In the genomic region with DNA sequence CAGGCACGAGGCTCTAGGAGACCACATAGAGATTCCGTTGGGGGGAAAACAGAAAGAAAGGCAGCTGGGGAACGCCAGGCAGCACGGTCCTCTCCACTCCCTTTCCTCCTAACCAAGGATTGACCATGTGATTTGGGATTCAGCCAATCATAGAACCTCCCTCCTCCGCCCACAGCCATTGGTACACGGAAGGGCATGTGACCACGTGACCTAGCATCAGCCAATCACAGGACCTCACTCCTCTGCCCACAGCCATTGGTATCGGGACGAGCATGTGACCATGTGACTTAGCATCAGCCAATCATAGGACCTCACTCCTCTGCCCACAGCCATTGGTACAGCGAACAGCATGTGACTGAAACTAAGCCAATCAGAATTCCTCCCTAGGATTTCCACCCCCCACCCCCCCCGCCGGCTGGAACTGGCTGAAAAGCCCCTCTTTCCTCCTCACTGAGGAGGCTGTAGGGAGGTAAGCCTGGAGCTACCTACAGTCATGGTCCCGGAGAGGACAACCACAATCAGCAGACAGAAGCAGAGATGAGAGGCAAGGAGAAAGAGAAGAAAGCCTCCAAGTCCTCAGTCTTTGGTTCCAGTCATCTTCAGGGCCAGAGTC, we compare ENCODE assay signal across 23 cellular contexts. TPM values are rescaled to one million over a fixed set of nuclear protein-coding genes. Genes with fewer than 3 reads are reported as not detected.
DNase-seq lines count a peak whose midpoint lies in the region; ATAC-seq, FAIRE-seq and TF ChIP-seq lines count a peak whose summit lies in the region.
"Had no signal": no experiment of that assay in that cellular context is flagged by ENCODE, and none has a peak within 500 bp of the region (broad histone marks: within the 10 kb centered on the region; RNA-seq: fewer than 3 reads in every experiment).

No MANE protein-coding gene starts in this region.

- H3K27ac ChIP-seq in GM23248 (no peak overlapping the region), IMR-90 (ENCODE audit: insufficient read depth, low read length) (no peak overlapping the region), K562 (ENCODE audit: extremely low read depth, low read depth, low read length) (no peak overlapping the region), mesendoderm (ENCODE audit: low read depth, low read length) (no peak overlapping the region)
- H3K27ac ChIP-seq: breast epithelium, sigmoid colon, upper lobe of left lung had no signal

- H3K23ac ChIP-seq in IMR-90 (ENCODE audit: low read depth, low read length) (no peak overlapping the region), mesendoderm (ENCODE audit: low read length) (no peak overlapping the region)

- H2BK15ac ChIP-seq in IMR-90 (ENCODE audit: low read depth, low read length) (no peak overlapping the region), mesendoderm (replicated peaks; ENCODE audit: low read depth) (no peak overlapping the region)

- no peak overlapping the region for H3K14ac ChIP-seq in IMR-90 (replicated peaks; ENCODE audit: low read depth, low read length)

- H3K27me3 Mint-ChIP-seq in glutamatergic neuron (ENCODE audit: unreplicated experiment), result peaks cover 3% of the 10 kb centered on the region
- H3K27me3 Mint-ChIP-seq in activated CD8-positive, alpha-beta T cell treated with anti-CD3 and anti-CD28 coated beads, Interleukin-2, amount 10 ng/mL, durations not matched to agents 7 days and 5 days (ENCODE audit: low read depth), result peaks cover 3% of the 10 kb centered on the region

- H3K9me1 ChIP-seq in IMR-90 (ENCODE audit: insufficient read depth, low read length), result peaks cover 11% of the 10 kb centered on the region; the same call in 1 of the 2 replicates
- no peaks in the 10 kb centered on the region for H3K9me1 ChIP-seq in K562 (ENCODE audit: control insufficient read depth, insufficient read depth, low read length)

- no peak for TF ChIP-seq POLR2A in IMR-90 (IDR thresholded peaks at IDR 0.05; ENCODE audit: low read depth, low read length)
- TF ChIP-seq POLR2A in K562 (conservative IDR thresholded peaks at IDR 0.05), result no peak

- H4K91ac ChIP-seq in IMR-90 (ENCODE audit: insufficient read depth, low read depth, low read length), result no peak overlapping the region

- CTCF ChIA-PET in IMR-90 (lab: Yijun Ruan, JAX), result no interaction called here
- CTCF ChIA-PET in K562 (lab: Yijun Ruan, JAX; ENCODE audit: low intra/inter-chr PET ratio), result no interaction called here
- CTCF ChIA-PET in activated CD8-positive, alpha-beta T cell treated with anti-CD3 and anti-CD28 coated beads, Interleukin-2, amount 10 ng/mL, durations not matched to agents 7 days and 5 days (lab: Charles Lee), result no interaction called here

- H2BK120ac ChIP-seq in IMR-90 (ENCODE audit: low read depth, low read length) (no peak overlapping the region; the same call in 1 of the 2 replicates), mesendoderm (ENCODE audit: low read depth, low read length) (no peak overlapping the region)

- H3K9me2 ChIP-seq in GM23248 (ENCODE audit: insufficient read depth), result no peaks in the 10 kb centered on the region

- H3K18ac ChIP-seq in IMR-90 (ENCODE audit: low read depth, low read length) (no peak overlapping the region), mesendoderm (ENCODE audit: low read length) (no peak overlapping the region)

- H2BK5ac ChIP-seq in IMR-90 (ENCODE audit: low read depth, low read length, poor library complexity, severe bottlenecking), result no peak overlapping the region
- no peak overlapping the region for H2BK5ac ChIP-seq in mesendoderm (ENCODE audit: low read length)

- POLR2A ChIA-PET in IMR-90 (lab: Charles Lee; ENCODE audit: unreplicated experiment), result no interaction called here
- POLR2A ChIA-PET in K562 (lab: Yijun Ruan, JAX), result no interaction called here
- POLR2A ChIA-PET in activated CD8-positive, alpha-beta T cell treated with anti-CD3 and anti-CD28 coated beads, Interleukin-2, amount 10 ng/mL, durations not matched to agents 7 days and 5 days (lab: Charles Lee), result no interaction called here

- H3K4me2 ChIP-seq in GM23248 (ENCODE audit: unreplicated experiment) (no peak overlapping the region), IMR-90 (ENCODE audit: low read depth, low read length) (no peak overlapping the region), K562 (ENCODE audit: insufficient read depth, low read length) (peak overlapping the region; percentile 40; the same call in 1 of the 2 replicates), mesendoderm (ENCODE audit: low read length) (no peak overlapping the region)

- BruUV-seq in IMR-90 (replicated peaks; lab: Mats Ljungman, UMichigan), result no TSS peak
- no TSS peak for BruUV-seq in K562 (replicated peaks; lab: Mats Ljungman, UMichigan)

- H3K4me1 Mint-ChIP-seq in glutamatergic neuron (ENCODE audit: low read depth, unreplicated experiment), result no peaks in the 10 kb centered on the region
- H3K4me1 Mint-ChIP-seq in activated CD8-positive, alpha-beta T cell treated with anti-CD3 and anti-CD28 coated beads, Interleukin-2, amount 10 ng/mL, durations not matched to agents 7 days and 5 days (ENCODE audit: low read depth), result peaks cover 45% of the 10 kb centered on the region

- peaks cover 47% of the 10 kb centered on the region for H3K4me1 ChIP-seq in GM23248 (ENCODE audit: insufficient read depth)
- no peaks in the 10 kb centered on the region for H3K4me1 ChIP-seq in IMR-90 (ENCODE audit: control insufficient read depth, insufficient read depth, low read length)
- no peaks in the 10 kb centered on the region; a peak in 2 of 5 replicates for H3K4me1 ChIP-seq in K562 (replicated peaks in 1 of 2; ENCODE audit: control insufficient read depth in 2 of 2, insufficient read depth in 2 of 2, low read length in 2 of 2)
- peaks cover 29% of the 10 kb centered on the region for H3K4me1 ChIP-seq in mesendoderm (ENCODE audit: control insufficient read depth, low read depth, low read length)
- H3K4me1 ChIP-seq: breast epithelium, sigmoid colon, upper lobe of left lung had no signal

- no peak for FAIRE-seq in K562 (lab: Jason Lieb, UNC)

- no peak overlapping the region for H2BK20ac ChIP-seq in IMR-90 (ENCODE audit: low read depth, low read length)

- H2AFZ ChIP-seq in GM23248 (no peak overlapping the region), IMR-90 (replicated peaks; ENCODE audit: low read length, poor library complexity) (peak overlapping the region; percentile 17), K562 (ENCODE audit: low read depth, low read length) (peak overlapping the region; percentile 44; the same call in 1 of the 2 replicates)

- no peak for ATAC-seq in IMR-90 (ENCODE audit: low read depth)
- ATAC-seq in K562, result peak; percentile 95
- ATAC-seq in activated CD8-positive, alpha-beta T cell treated with anti-CD3 and anti-CD28 coated beads, Interleukin-2, amount 10 ng/mL, durations not matched to agents 7 days and 5 days, result no peak
- no peak for ATAC-seq in HG02884 (IDR thresholded peaks at IDR 0.05; ENCODE audit: unreplicated experiment)
- ATAC-seq: left colon had no signal

- intact Hi-C loops in IMR-90 (cut with micrococcal nuclease), result no loop called here
- intact Hi-C loops in K562 (cut with micrococcal nuclease), result no loop called here

- no peak overlapping the region for H3K4me3 ChIP-seq in GM23248
- H3K4me3 ChIP-seq in IMR-90 (ENCODE audit: insufficient read depth, low read depth, low read length), result no peak overlapping the region
- no peak overlapping the region for H3K4me3 ChIP-seq in K562
- no peak overlapping the region for H3K4me3 ChIP-seq in mesendoderm (ENCODE audit: low read length)
- H3K4me3 ChIP-seq: breast epithelium, sigmoid colon, upper lobe of left lung had no signal

- H3K4ac ChIP-seq in IMR-90 (ENCODE audit: low read depth, low read length) (no peak overlapping the region), mesendoderm (ENCODE audit: low read depth, low read length) (no peak overlapping the region)

- H4K5ac ChIP-seq in IMR-90 (ENCODE audit: low read depth, low read length), result no peak overlapping the region
- H4K5ac ChIP-seq in mesendoderm (ENCODE audit: low read length), result no peak overlapping the region

- peak; percentile 21 for DNase-seq in GM23248
- no peak for DNase-seq in IMR-90
- peak; percentile 26 to 43 (median 33) for DNase-seq in K562 (ENCODE audit: extremely low read depth in 1 of 4, low spot score in 3 of 4)
- DNase-seq in mesendoderm, result peak; percentile 91
- no peak for DNase-seq in glutamatergic neuron
- no peak for DNase-seq in SHP77 (lab: John Stamatoyannopoulos, UW)
- DNase-seq in activated CD8-positive, alpha-beta T cell treated with anti-CD3 and anti-CD28 coated beads, Interleukin-2, amount 10 ng/mL, durations not matched to agents 7 days and 5 days, result no peak
- DNase-seq: activated naive CD4-positive, alpha-beta T cell treated with anti-CD3 and anti-CD28 coated beads, Interleukin-2, amount 10 ng/mL, durations not matched to agents 7 days and 5 days; AML-193; amygdala; GDM1; left colon; NCI-H1105 treated with DMSO at 0.1 percent for 48 hours; NCI-H2029; NCI-H2227 treated with DMSO at 0.1 percent for 48 hours; NCI-H774; sigmoid colon; stimulated activated CD4-positive, alpha-beta T cell treated with anti-CD3 and anti-CD28 coated beads, Interleukin-15, amount 100 ng/mL, for 24 hours; upper lobe of left lung had no signal

- H3K56ac ChIP-seq in IMR-90 (ENCODE audit: extremely low read depth, insufficient read depth, low read length), result no peak overlapping the region
- no peak overlapping the region for H3K56ac ChIP-seq in mesendoderm (ENCODE audit: low read length)

- H3K27me3 ChIP-seq in GM23248 (replicated peaks; ENCODE audit: insufficient read depth) (no peaks in the 10 kb centered on the region), IMR-90 (ENCODE audit: control insufficient read depth, insufficient read depth, low read length) (no peaks in the 10 kb centered on the region), K562 (ENCODE audit: control insufficient read depth in 2 of 2, insufficient read depth in 2 of 2, low read length in 2 of 2) (peaks cover 0 to 9% of the 10 kb centered on the region in 2 experiments; a peak in 3 of 5 replicates), mesendoderm (ENCODE audit: insufficient read depth, low read length, poor library complexity) (no peaks in the 10 kb centered on the region)
- H3K27me3 ChIP-seq: breast epithelium, upper lobe of left lung had no signal

- H3K9me3 ChIP-seq in GM23248 (ENCODE audit: low read depth), result no peaks in the 10 kb centered on the region
- H3K9me3 ChIP-seq in IMR-90 (ENCODE audit: control insufficient read depth, insufficient read depth, low read length), result no peaks in the 10 kb centered on the region
- no peaks in the 10 kb centered on the region; the same call in 1 of the 2 replicates for H3K9me3 ChIP-seq in K562 (replicated peaks; ENCODE audit: control insufficient read depth, insufficient read depth, low read depth, low read length)
- H3K9me3 ChIP-seq: breast epithelium, sigmoid colon, upper lobe of left lung had no signal

- no peak overlapping the region for H2AK9ac ChIP-seq in IMR-90 (replicated peaks; ENCODE audit: low read depth, low read length, poor library complexity)

- dilution Hi-C loops in IMR-90 (cut with HindIII; ENCODE audit: low sequenced_read_pairs, unreplicated experiment), result no loop called here

- no peak overlapping the region for H4K8ac ChIP-seq in IMR-90 (ENCODE audit: low read depth in 2 of 2, low read length in 2 of 2)
- no peak overlapping the region for H4K8ac ChIP-seq in mesendoderm (ENCODE audit: low read depth, low read length)

- WGBS in GM23248 (ENCODE audit: low coverage in 1 of 2, low lambda C conversion rate in 2 of 2, missing lambda C conversion rate in 2 of 2), 2 experiments, result 83 to 88% methylated on average over 11 to 13 of the region's 13 CpGs
- WGBS in IMR-90 (ENCODE audit: extremely low coverage in 2 of 2, insufficient read length in 1 of 2), 2 experiments, result no CpG with 5 or more reads among the region's 13 CpGs
- 13% methylated on average over 3 of the region's 13 CpGs for WGBS in K562 (ENCODE audit: insufficient coverage, low coverage, missing lambda C conversion rate)
- WGBS in mesendoderm (ENCODE audit: extremely low coverage, insufficient coverage, low lambda C conversion rate), result no CpG with 5 or more reads among the region's 13 CpGs

- H3K79me1 ChIP-seq in IMR-90 (ENCODE audit: low read depth in 1 of 2, low read length in 2 of 2), result peaks cover 25 to 41% of the 10 kb centered on the region in 2 experiments
- peaks cover 35% of the 10 kb centered on the region for H3K79me1 ChIP-seq in mesendoderm (ENCODE audit: low read length)

- H3K9ac ChIP-seq in GM23248, result no peak overlapping the region
- no peak overlapping the region for H3K9ac ChIP-seq in IMR-90 (ENCODE audit: low read depth, low read length)
- no peak overlapping the region for H3K9ac ChIP-seq in K562 (ENCODE audit: insufficient read depth in 1 of 2, low read depth in 2 of 2, low read length in 2 of 2)
- no peak overlapping the region for H3K9ac ChIP-seq in mesendoderm (ENCODE audit: low read length)

- TF ChIP-seq CTCF in IMR-90 (conservative IDR thresholded peaks at IDR 0.05; ENCODE audit: low read depth, low read length), result no peak
- TF ChIP-seq CTCF in K562 (IDR thresholded peaks at IDR 0.05 in 2 of 3, conservative IDR thresholded peaks at IDR 0.05 in 1 of 3; ENCODE audit: insufficient read depth in 2 of 3, low read depth in 1 of 3, low read length in 3 of 3), result no peak
- TF ChIP-seq CTCF in glutamatergic neuron (IDR thresholded peaks at IDR 0.05; ENCODE audit: partially characterized antibody, unreplicated experiment), result no peak

- no peak overlapping the region for H3K27ac Mint-ChIP-seq in glutamatergic neuron (ENCODE audit: unreplicated experiment)
- H3K27ac Mint-ChIP-seq in activated CD8-positive, alpha-beta T cell treated with anti-CD3 and anti-CD28 coated beads, Interleukin-2, amount 10 ng/mL, durations not matched to agents 7 days and 5 days, result no peak overlapping the region
- H3K27ac Mint-ChIP-seq: activated naive CD4-positive, alpha-beta T cell treated with anti-CD3 and anti-CD28 coated beads, Interleukin-2, amount 10 ng/mL, durations not matched to agents 7 days and 5 days; memory B cell; progenitor cell of endocrine pancreas had no signal

- H2AK5ac ChIP-seq in IMR-90 (ENCODE audit: low read depth, low read length) (no peak overlapping the region), mesendoderm (ENCODE audit: low read length) (no peak overlapping the region)

- H4K20me1 ChIP-seq in GM23248 (ENCODE audit: insufficient read depth), result peaks cover 44% of the 10 kb centered on the region
- 0 out of 2 replicates have a peak, but pooled peaks cover 3% of the 10 kb centered on the region for H4K20me1 ChIP-seq in IMR-90 (ENCODE audit: insufficient read depth, low read length)
- H4K20me1 ChIP-seq in K562 (replicated peaks; ENCODE audit: control insufficient read depth, insufficient read depth, low read length), result no peaks in the 10 kb centered on the region

- H3K9me3 Mint-ChIP-seq in glutamatergic neuron (ENCODE audit: unreplicated experiment), result no peaks in the 10 kb centered on the region
- H3K9me3 Mint-ChIP-seq in activated CD8-positive, alpha-beta T cell treated with anti-CD3 and anti-CD28 coated beads, Interleukin-2, amount 10 ng/mL, durations not matched to agents 7 days and 5 days (ENCODE audit: insufficient read depth), result no peaks in the 10 kb centered on the region
- H3K9me3 Mint-ChIP-seq: memory B cell had no signal

- no peaks in the 10 kb centered on the region for H3K36me3 Mint-ChIP-seq in glutamatergic neuron (ENCODE audit: unreplicated experiment)
- peaks cover 24% of the 10 kb centered on the region for H3K36me3 Mint-ChIP-seq in activated CD8-positive, alpha-beta T cell treated with anti-CD3 and anti-CD28 coated beads, Interleukin-2, amount 10 ng/mL, durations not matched to agents 7 days and 5 days (ENCODE audit: low read depth)
- H3K36me3 Mint-ChIP-seq: memory B cell had no signal

- no peak overlapping the region for H3K4me3 Mint-ChIP-seq in glutamatergic neuron (ENCODE audit: unreplicated experiment)
- no peak overlapping the region for H3K4me3 Mint-ChIP-seq in activated CD8-positive, alpha-beta T cell treated with anti-CD3 and anti-CD28 coated beads, Interleukin-2, amount 10 ng/mL, durations not matched to agents 7 days and 5 days
- H3K4me3 Mint-ChIP-seq: activated naive CD4-positive, alpha-beta T cell treated with anti-CD3 and anti-CD28 coated beads, Interleukin-2, amount 10 ng/mL, durations not matched to agents 7 days and 5 days; memory B cell had no signal

- H3F3A ChIP-seq in GM23248 (ENCODE audit: insufficient read depth), result peaks cover 88% of the 10 kb centered on the region

- peaks cover 61% of the 10 kb centered on the region for H3K36me3 ChIP-seq in GM23248 (ENCODE audit: low read depth)
- H3K36me3 ChIP-seq in IMR-90 (ENCODE audit: control insufficient read depth, insufficient read depth, low read length), result 0 out of 2 replicates have a peak, but pooled peaks cover 3% of the 10 kb centered on the region
- H3K36me3 ChIP-seq in K562 (ENCODE audit: control insufficient read depth, insufficient read depth, low read length), result no peaks in the 10 kb centered on the region
- peaks cover 14% of the 10 kb centered on the region for H3K36me3 ChIP-seq in mesendoderm (ENCODE audit: control insufficient read depth, insufficient read depth, low read length)
- H3K36me3 ChIP-seq: breast epithelium, sigmoid colon, upper lobe of left lung had no signal

- TF ChIP-seq RAD21 in IMR-90 (IDR thresholded peaks at IDR 0.05; ENCODE audit: low read length) (no peak), K562 (CRISPR knock-in tag; conservative IDR thresholded peaks at IDR 0.05 in 1 of 2, IDR thresholded peaks at IDR 0.05 in 1 of 2) (no peak)

- H3K79me2 ChIP-seq in GM23248 (ENCODE audit: insufficient read depth) (peaks cover 100% of the 10 kb centered on the region), K562 (ENCODE audit: control insufficient read depth, insufficient read depth, low read length) (no peaks in the 10 kb centered on the region), mesendoderm (ENCODE audit: control insufficient read depth, insufficient read depth, low read length) (peaks cover 98% of the 10 kb centered on the region)

- no peak for TF ChIP-seq EP300 in K562 (IDR thresholded peaks at IDR 0.05; ENCODE audit: low read length)

- in situ Hi-C loops in GM23248 (cut with MboI) (no loop called here), IMR-90 (cut with MboI; ENCODE audit: low sequenced_read_pairs) (no loop called here), K562 (cut with MboI) (no loop called here)

RNA-seq across cellular contexts. Expression of gene SERPINE2, which starts 7.6 kb away (rescaled TPM):
- total RNA-seq in GM23248 (2014; rRNA removed; shearing (Covaris generic)), result 1,671 and 1,864 TPM in 2 replicates
- polyA plus RNA-seq in GM23248 (2016; fragmentation: Nextera tagmentation; extraction: Ambion mirVana), result 5,355 and 5,534 TPM in 2 replicates
- 21.1 and 24.0 TPM in 2 replicates for total RNA-seq in IMR-90 (2012; rRNA removed)
- polyA plus RNA-seq in IMR-90 (2012; rRNA removed), result 62.7 and 109 TPM in 2 replicates
- 29.0 and 40.8 TPM in 2 replicates for polyA plus RNA-seq in IMR-90 (2012; cell fraction: cytosol; rRNA removed)
- polyA plus RNA-seq in IMR-90 (2012; cell fraction: nucleus; rRNA removed; ENCODE audit: low replicate concordance), result 31.5 and 36.1 TPM in 2 replicates
- total RNA-seq in K562 (2011; cell fraction: chromatin; rRNA removed; ENCODE audit: low replicate concordance), result not detected in 2 replicates
- total RNA-seq in K562 (2011; cell fraction: nucleolus; rRNA removed), result 0.50 TPM in 1 of 2 replicates, not detected in the other
- 0.66 TPM in 1 of 2 replicates, not detected in the other for total RNA-seq in K562 (2011; cell fraction: nucleoplasm; rRNA removed)
- not detected in 2 replicates for total RNA-seq in K562 (2014; rRNA removed)
- total RNA-seq in K562 (2014; rRNA removed; fragmentation: Illumina TruSeq; extraction: Trizol), result not detected in 2 replicates
- not detected in 2 replicates for total RNA-seq in K562 (2015; rRNA removed; fragmentation: Illumina TruSeq; extraction: Trizol)
- 0.13 and 0.58 TPM in 2 replicates for total RNA-seq in K562 (2021)
- 0.01 TPM in 1 of 2 replicates, not detected in the other for polyA plus RNA-seq in K562 (2011; rRNA removed)
- 0.09 TPM in 1 of 2 replicates, not detected in the other for polyA plus RNA-seq in K562 (2011; cell fraction: cytosol; rRNA removed)
- polyA plus RNA-seq in K562 (2011; cell fraction: nucleus; rRNA removed), result 0.18 and 0.23 TPM in 2 replicates
- polyA plus RNA-seq in K562 (2012), result 0.22 and 1.3 TPM in 2 replicates
- polyA plus RNA-seq in K562 (2014; fragmentation: Illumina TruSeq; extraction: Trizol), result 0.16 and 0.29 TPM in 2 replicates
- polyA plus RNA-seq in K562 (2014; fragmentation: Nextera tagmentation; extraction: Ambion mirVana), result under 1 TPM in 1 of 2 experiments, not detected in 1; 0.03 TPM
- not detected in 2 replicates for polyA plus RNA-seq in K562 (2014; rRNA removed)
- not detected in 2 replicates for polyA minus RNA-seq in K562 (2011; rRNA and poly(A)+ RNA removed)
- not detected in 2 replicates for polyA minus RNA-seq in K562 (2011; cell fraction: cytosol; rRNA and poly(A)+ RNA removed)
- polyA minus RNA-seq in K562 (2011; cell fraction: nucleus; rRNA and poly(A)+ RNA removed), result not detected in 2 replicates
- 995 TPM for polyA plus RNA-seq in mesendoderm (2013, experiment 1 of 2)
- polyA plus RNA-seq in mesendoderm (2013, experiment 2 of 2), result 979 TPM
- 24.6 TPM for total RNA-seq in glutamatergic neuron (ENCODE audit: unreplicated experiment)
- 10 to 100 TPM; 22.2 to 22.5 TPM for total RNA-seq in activated CD8-positive, alpha-beta T cell treated with anti-CD3 and anti-CD28 coated beads, Interleukin-2, amount 10 ng/mL, durations not matched to agents 7 days and 5 days

Comparison
In these comparisons a context has a peak if more than half of its experiments do, and no peak if none do; other contexts are left out.
1. DNase-seq: peak in GM23248 (single experiment), K562 (4 of 4) and mesendoderm (single experiment); none in IMR-90 (single experiment), glutamatergic neuron (single experiment), SHP77 (0 of 2) and activated CD8-positive, alpha-beta T cell treated with anti-CD3 and anti-CD28 coated beads, Interleukin-2, amount 10 ng/mL, durations not matched to agents 7 days and 5 days (single experiment).
2. RNA of gene SERPINE2, which starts 7.6 kb away (total RNA-seq): 1,671 to 1,864 TPM in GM23248; 24.6 TPM in glutamatergic neuron (single experiment), 21.1 to 24.0 TPM in IMR-90, 22.2 to 22.5 TPM in activated CD8-positive, alpha-beta T cell treated with anti-CD3 and anti-CD28 coated beads, Interleukin-2, amount 10 ng/mL, durations not matched to agents 7 days and 5 days and 0.13 to 0.66 TPM in K562; every median in the first group is over 10 times any median in the second.